In genomic region chr12:30822385-30823139, GRCh38 we compare ENCODE assay signal across 8 cellular contexts.
A peak's percentile ranks its signal among the peaks of the same experiment; 100 is the strongest.
DNase-seq lines count a peak whose midpoint lies in the region; ATAC-seq and TF ChIP-seq lines count a peak whose summit lies in the region.

No MANE protein-coding gene starts in this region.

- H2BK15ac ChIP-seq in mesendoderm (replicated peaks; ENCODE audit: low read depth): no peak overlapping the region

- H3K23ac ChIP-seq in mesendoderm (ENCODE audit: low read length): no peak overlapping the region

- H4K5ac ChIP-seq in mesendoderm (ENCODE audit: low read length): no peak overlapping the region

- H2AK5ac ChIP-seq in mesendoderm (ENCODE audit: low read length): no peak overlapping the region

- ATAC-seq in stimulated activated naive CD8-positive, alpha-beta T cell treated with anti-CD3 and anti-CD28 coated beads, Interleukin-15, amount 100 ng/mL, for 72 hours: peak; percentile 82

- no peaks in the 10 kb centered on the region for H3K79me1 ChIP-seq in mesendoderm (ENCODE audit: low read length)

- H2BK5ac ChIP-seq in mesendoderm (ENCODE audit: low read length): no peak overlapping the region

- peak overlapping the region; percentile 87 for H3K56ac ChIP-seq in mesendoderm (ENCODE audit: low read length)

- peak overlapping the region; percentile 33 for H2BK120ac ChIP-seq in mesendoderm (ENCODE audit: low read depth, low read length)

- H3K9ac ChIP-seq in mesendoderm (ENCODE audit: low read length): peak overlapping the region; percentile 78

- peak; percentile 10 for DNase-seq in stimulated activated CD4-positive, alpha-beta T cell treated with anti-CD3 and anti-CD28 coated beads, Interleukin-12 subunit alpha, Interleukin-12 subunit beta, amount 100 ng/mL, for 4 hours
- no peak for DNase-seq in stimulated activated CD4-positive, alpha-beta T cell treated with anti-CD3 and anti-CD28 coated beads, Interleukin-1b, Interleukin-23, amount 100 ng/mL, for 48 hours
- DNase-seq in HT1080 (ENCODE audit: low read depth) (peak; percentile 19), epithelial cell of esophagus (ENCODE audit: low read depth) (peak; percentile 21), mesendoderm (peak; percentile 76), NCI-H187 treated with DMSO at 0.1 percent for 48 hours (lab: John Stamatoyannopoulos, UW) (no peak)
- DNase-seq in activated CD8-positive, alpha-beta memory T cell treated with anti-CD3 and anti-CD28 coated beads, Interleukin-2, amount 50 U/mL, for 48 hours: peak; percentile 67
- peak; percentile 45 for DNase-seq in stimulated activated naive CD8-positive, alpha-beta T cell treated with anti-CD3 and anti-CD28 coated beads, Interleukin-15, amount 100 ng/mL, for 72 hours

- H3K27ac ChIP-seq in mesendoderm (ENCODE audit: low read depth, low read length): peak overlapping the region; percentile 3

- no peaks in the 10 kb centered on the region for H3K9me3 Mint-ChIP-seq in stimulated activated naive CD8-positive, alpha-beta T cell treated with anti-CD3 and anti-CD28 coated beads, Interleukin-15, amount 100 ng/mL, for 72 hours

- no peaks in the 10 kb centered on the region for H3K36me3 ChIP-seq in mesendoderm (ENCODE audit: control insufficient read depth, insufficient read depth, low read length)

- no peak for TF ChIP-seq CTCF in epithelial cell of esophagus (IDR thresholded peaks at IDR 0.05; ENCODE audit: insufficient read depth, low read depth, low read length, missing control alignments)

- H3K27me3 Mint-ChIP-seq in stimulated activated naive CD8-positive, alpha-beta T cell treated with anti-CD3 and anti-CD28 coated beads, Interleukin-15, amount 100 ng/mL, for 72 hours: peaks cover 63% of the 10 kb centered on the region

- peak overlapping the region; percentile 50 for H3K4ac ChIP-seq in mesendoderm (ENCODE audit: low read depth, low read length)

- whole genome bisulfite sequencing in mesendoderm (ENCODE audit: extremely low coverage, insufficient coverage, low lambda C conversion rate): no CpG with 5 or more reads among the region's 47 CpGs

- H3K4me1 ChIP-seq in mesendoderm (ENCODE audit: control insufficient read depth, low read depth, low read length): no peaks in the 10 kb centered on the region

- peak overlapping the region; percentile 86 to 88 for H3K4me3 Mint-ChIP-seq in stimulated activated naive CD8-positive, alpha-beta T cell treated with anti-CD3 and anti-CD28 coated beads, Interleukin-15, amount 100 ng/mL, for 72 hours

- H3K18ac ChIP-seq in mesendoderm (ENCODE audit: low read length): peak overlapping the region; percentile 65

- no peaks in the 10 kb centered on the region for H3K27me3 ChIP-seq in mesendoderm (ENCODE audit: insufficient read depth, low read length, poor library complexity)

- peak overlapping the region; percentile 24 for H3K4me3 ChIP-seq in epithelial cell of esophagus (ENCODE audit: low read length)
- peak overlapping the region; percentile 22 for H3K4me3 ChIP-seq in mesendoderm (ENCODE audit: low read length)

- peak overlapping the region; percentile 56 to 82 for H3K27ac Mint-ChIP-seq in stimulated activated naive CD8-positive, alpha-beta T cell treated with anti-CD3 and anti-CD28 coated beads, Interleukin-15, amount 100 ng/mL, for 72 hours

- H3K79me2 ChIP-seq in mesendoderm (ENCODE audit: control insufficient read depth, insufficient read depth, low read length): no peaks in the 10 kb centered on the region

- peak overlapping the region; percentile 66 for H3K4me2 ChIP-seq in mesendoderm (ENCODE audit: low read length)

- no peak overlapping the region for H4K8ac ChIP-seq in mesendoderm (ENCODE audit: low read depth, low read length)

- peaks cover 23% of the 10 kb centered on the region for H3K4me1 Mint-ChIP-seq in stimulated activated naive CD8-positive, alpha-beta T cell treated with anti-CD3 and anti-CD28 coated beads, Interleukin-15, amount 100 ng/mL, for 72 hours

Comparison
In these comparisons a context has a peak if more than half of its experiments do, and no peak if none do; other contexts are left out.
1. DNase-seq: peak in stimulated activated CD4-positive, alpha-beta T cell treated with anti-CD3 and anti-CD28 coated beads, Interleukin-12 subunit alpha, Interleukin-12 subunit beta, amount 100 ng/mL, for 4 hours (single experiment), HT1080 (single experiment), activated CD8-positive, alpha-beta memory T cell treated with anti-CD3 and anti-CD28 coated beads, Interleukin-2, amount 50 U/mL, for 48 hours (single experiment), epithelial cell of esophagus (single experiment), mesendoderm (single experiment) and stimulated activated naive CD8-positive, alpha-beta T cell treated with anti-CD3 and anti-CD28 coated beads, Interleukin-15, amount 100 ng/mL, for 72 hours (2 of 2); none in stimulated activated CD4-positive, alpha-beta T cell treated with anti-CD3 and anti-CD28 coated beads, Interleukin-1b, Interleukin-23, amount 100 ng/mL, for 48 hours (single experiment) and NCI-H187 treated with DMSO at 0.1 percent for 48 hours (single experiment).